ENCODE assay signal across 1 cellular context in the genomic region with DNA sequence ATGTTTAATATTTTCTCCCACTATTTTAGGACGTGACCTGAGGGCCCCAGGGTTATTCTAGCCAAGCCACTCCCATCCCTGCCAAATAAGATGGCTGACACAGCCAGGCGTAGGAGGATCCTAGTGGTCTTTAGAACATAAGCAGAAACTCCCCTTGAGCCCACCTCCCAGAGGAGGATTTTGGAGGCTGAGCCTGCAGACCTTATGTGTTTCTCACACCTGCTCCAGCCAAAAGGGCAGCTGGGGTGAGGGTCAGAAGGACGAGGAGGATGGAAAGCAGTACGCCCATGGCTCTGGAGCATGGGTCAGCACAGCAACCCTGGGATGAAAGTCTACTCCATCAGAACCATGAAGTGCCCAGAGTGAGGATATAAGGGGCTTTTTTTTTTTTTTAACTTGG.
TF ChIP-seq lines count a peak whose summit lies in the region.

No MANE protein-coding gene starts in this region.

TF ChIP-seq in H1, 55 proteins besides CTCF, POLR2A, EP300 and RAD21 (continued from another document):
- TF ChIP-seq CBX5 (IDR thresholded peaks at IDR 0.05; ENCODE audit: low read depth, low read length) (no peak), BRCA1 (IDR thresholded peaks at IDR 0.05; ENCODE audit: low read depth, low read length) (no peak), JUN (IDR thresholded peaks at IDR 0.05; ENCODE audit: low read depth, low read length) (no peak)
TF ChIP-seq in H1: peak in this region for 1.
